Comparison of ENCODE assay signal across 29 cellular contexts in the genomic region with DNA sequence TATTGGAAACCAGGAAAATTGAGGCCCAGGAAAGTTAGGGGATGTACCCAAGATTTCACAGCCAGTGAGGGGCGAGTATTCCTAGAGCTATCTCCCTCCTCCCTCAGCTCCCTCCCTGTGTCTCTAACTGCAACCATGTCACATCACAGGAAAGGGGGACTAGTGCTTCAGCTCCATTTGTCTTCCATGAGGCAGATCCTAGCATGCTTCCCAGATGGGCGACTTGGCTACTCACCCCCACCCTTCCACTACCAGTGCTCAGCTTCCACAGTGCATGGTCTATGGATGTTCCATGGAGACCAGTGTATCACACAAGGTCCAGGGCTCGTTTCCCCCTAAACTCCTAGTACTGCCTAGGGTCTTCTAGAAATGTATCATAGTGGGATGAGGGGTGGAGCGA. TPM values are rescaled to one million over a fixed set of nuclear protein-coding genes. Genes with fewer than 3 reads are reported as not detected.
DNase-seq lines count a peak whose midpoint lies in the region; ATAC-seq, FAIRE-seq and TF ChIP-seq lines count a peak whose summit lies in the region.
"Had no signal": no experiment of that assay in that cellular context is flagged by ENCODE, and none has a peak within 500 bp of the region (broad histone marks: within the 10 kb centered on the region; RNA-seq: fewer than 3 reads in every experiment).

No MANE protein-coding gene starts in this region.

- H3K4me1 Mint-ChIP-seq in osteocyte (ENCODE audit: unreplicated experiment) (no peaks in the 10 kb centered on the region), natural killer cell (no peaks in the 10 kb centered on the region)
- H3K4me1 Mint-ChIP-seq: CD14-positive monocyte; CD4-positive, alpha-beta memory T cell; CD4-positive, CD25-positive, alpha-beta regulatory T cell; CD8-positive, alpha-beta memory T cell had no signal

- no peak for TF ChIP-seq CTCF in osteocyte (IDR thresholded peaks at IDR 0.05)
- no peak for TF ChIP-seq CTCF in vagina (IDR thresholded peaks at IDR 0.05)
- TF ChIP-seq CTCF in natural killer cell (IDR thresholded peaks at IDR 0.05) = no peak

- no peaks in the 10 kb centered on the region for H3K9me3 Mint-ChIP-seq in osteocyte (ENCODE audit: unreplicated experiment)
- no peaks in the 10 kb centered on the region for H3K9me3 Mint-ChIP-seq in natural killer cell
- H3K9me3 Mint-ChIP-seq: CD8-positive, alpha-beta memory T cell had no signal

- DNase-seq in GM12892 (ENCODE audit: insufficient read length) = no peak
- DNase-seq in osteocyte (ENCODE audit: extremely low spot score, unreplicated experiment) = peak; percentile 49
- DNase-seq in vagina (ENCODE audit: extremely low spot score in 2 of 2) = peak; percentile 60 to 64
- no peak for DNase-seq in natural killer cell
- no peak for DNase-seq in activated CD4-positive, CD25-positive, alpha-beta regulatory T cell treated with anti-CD3 and anti-CD28 coated beads, Interleukin-2, amount 50 U/mL, for 72 hours
- DNase-seq: 8988T; ACHN; BE2C; C1 segment of cervical spinal cord; CD4-positive, alpha-beta memory T cell; CD4-positive, CD25-positive, alpha-beta regulatory T cell; CD8-positive, alpha-beta memory T cell; COR-L47; DMS 273 treated with DMSO at 0.1 percent for 48 hours; DMS153; DMS53; DMS79; DND-41; EL; GDM1 had no signal

- H3K36me3 Mint-ChIP-seq in osteocyte (ENCODE audit: unreplicated experiment) = no peaks in the 10 kb centered on the region
- H3K36me3 Mint-ChIP-seq in natural killer cell = no peaks in the 10 kb centered on the region
- H3K36me3 Mint-ChIP-seq: CD14-positive monocyte; CD4-positive, alpha-beta memory T cell; CD4-positive, CD25-positive, alpha-beta regulatory T cell; CD8-positive, alpha-beta memory T cell had no signal

- no peak for ATAC-seq in natural killer cell
- ATAC-seq: GM12878 had no signal

- intact Hi-C loops in vagina (cut with DNase I) = no loop called here
- intact Hi-C loops in natural killer cell (cut with micrococcal nuclease) = no loop called here

- peak; percentile 48 for FAIRE-seq in GM12892 (lab: Jason Lieb, UNC)
- FAIRE-seq: A204.1, GM12878, GM19239 had no signal

- H3K4me3 Mint-ChIP-seq in osteocyte (ENCODE audit: unreplicated experiment) (no peak overlapping the region), natural killer cell (no peak overlapping the region)
- H3K4me3 Mint-ChIP-seq: CD4-positive, alpha-beta memory T cell; CD4-positive, CD25-positive, alpha-beta regulatory T cell; CD8-positive, alpha-beta memory T cell had no signal

- H3K27ac Mint-ChIP-seq in osteocyte (ENCODE audit: unreplicated experiment) (no peak overlapping the region), natural killer cell (no peak overlapping the region)
- H3K27ac Mint-ChIP-seq: CD14-positive monocyte; CD4-positive, alpha-beta memory T cell; CD4-positive, CD25-positive, alpha-beta regulatory T cell; CD8-positive, alpha-beta memory T cell had no signal

- no peaks in the 10 kb centered on the region for H3K4me1 ChIP-seq in vagina
- H3K4me1 ChIP-seq: BE2C had no signal

- no peak overlapping the region for H3K4me3 ChIP-seq in vagina
- H3K4me3 ChIP-seq: BLaER1, GM12878 had no signal

- TF ChIP-seq POLR2A in GM12892 (IDR thresholded peaks at IDR 0.05; ENCODE audit: low read depth, low read length) (no peak), vagina (IDR thresholded peaks at IDR 0.05) (no peak)

- H3K27me3 Mint-ChIP-seq in osteocyte (ENCODE audit: unreplicated experiment) (no peaks in the 10 kb centered on the region), natural killer cell (ENCODE audit: low read depth in 2 of 2) (peaks cover 13 to 15% of the 10 kb centered on the region in 2 donors)

- H3K36me3 ChIP-seq in vagina = no peaks in the 10 kb centered on the region
- H3K36me3 ChIP-seq: BE2C, BLaER1 had no signal

- no peaks in the 10 kb centered on the region for H3K9me3 ChIP-seq in vagina
- H3K9me3 ChIP-seq: BE2C, BLaER1 had no signal

- no peaks in the 10 kb centered on the region for H3K27me3 ChIP-seq in vagina
- H3K27me3 ChIP-seq: BE2C, BLaER1 had no signal

- H3K27ac ChIP-seq in vagina = no peak overlapping the region
- H3K27ac ChIP-seq: BLaER1 had no signal

RNA-seq across cellular contexts. Expression of gene SPRR4, which starts 4.6 kb away (rescaled TPM):
- polyA plus RNA-seq in GM12892 (2012; ENCODE audit: missing spikeins) = not detected
- total RNA-seq in osteocyte = not detected in 2 replicates
- not detected for total RNA-seq in vagina
- not detected for total RNA-seq in natural killer cell
- total RNA-seq: A673; CD4-positive, alpha-beta memory T cell; CD4-positive, CD25-positive, alpha-beta regulatory T cell; CD8-positive, alpha-beta memory T cell; Daoy; G401; GM12878 had no signal
- polyA plus RNA-seq: AG04450; CD14-positive monocyte; CD4-positive, alpha-beta memory T cell; CD4-positive, CD25-positive, alpha-beta regulatory T cell; CD8-positive, alpha-beta memory T cell; GM12878 had no signal

RNA-seq across cellular contexts. Expression of gene SPRR1A, which starts 18.0 kb away (rescaled TPM):
- not detected for polyA plus RNA-seq in GM12892 (2012; ENCODE audit: missing spikeins)
- total RNA-seq in osteocyte (not detected in 2 replicates), vagina (109 TPM), natural killer cell (not detected)
- total RNA-seq: A673; CD4-positive, alpha-beta memory T cell; CD4-positive, CD25-positive, alpha-beta regulatory T cell; CD8-positive, alpha-beta memory T cell; Daoy; G401; GM12878 had no signal
- polyA plus RNA-seq: AG04450; CD14-positive monocyte; CD4-positive, alpha-beta memory T cell; CD4-positive, CD25-positive, alpha-beta regulatory T cell; CD8-positive, alpha-beta memory T cell; GM12878 had no signal

RNA-seq across cellular contexts. Expression of gene SPRR5, which starts 18.8 kb away (rescaled TPM):
- not detected for polyA plus RNA-seq in GM12892 (2012; ENCODE audit: missing spikeins)
- total RNA-seq in osteocyte (not detected in 2 replicates), vagina (not detected), natural killer cell (not detected)
- total RNA-seq: A673; CD4-positive, alpha-beta memory T cell; CD4-positive, CD25-positive, alpha-beta regulatory T cell; CD8-positive, alpha-beta memory T cell; Daoy; G401; GM12878 had no signal
- polyA plus RNA-seq: AG04450; CD14-positive monocyte; CD4-positive, alpha-beta memory T cell; CD4-positive, CD25-positive, alpha-beta regulatory T cell; CD8-positive, alpha-beta memory T cell; GM12878 had no signal

RNA-seq across cellular contexts. Expression of gene SPRR3, which starts 35.7 kb away (rescaled TPM):
- polyA plus RNA-seq in GM12892 (2012; ENCODE audit: missing spikeins) = not detected
- total RNA-seq in osteocyte (not detected in 2 replicates), vagina (1,163 TPM), natural killer cell (not detected)
- total RNA-seq: A673; CD4-positive, alpha-beta memory T cell; CD4-positive, CD25-positive, alpha-beta regulatory T cell; CD8-positive, alpha-beta memory T cell; Daoy; G401; GM12878 had no signal
- polyA plus RNA-seq: AG04450; CD14-positive monocyte; CD4-positive, alpha-beta memory T cell; CD4-positive, CD25-positive, alpha-beta regulatory T cell; CD8-positive, alpha-beta memory T cell; GM12878 had no signal

RNA-seq across cellular contexts. Expression of gene IVL, which starts 57.5 kb away (rescaled TPM):
- 4.3 TPM for polyA plus RNA-seq in GM12892 (2012; ENCODE audit: missing spikeins)
- total RNA-seq in osteocyte (not detected in 2 replicates), vagina (169 TPM), natural killer cell (not detected)
- total RNA-seq: A673; CD4-positive, alpha-beta memory T cell; CD4-positive, CD25-positive, alpha-beta regulatory T cell; CD8-positive, alpha-beta memory T cell; G401 had no signal
- polyA plus RNA-seq: AG04450; CD14-positive monocyte; CD4-positive, alpha-beta memory T cell; CD4-positive, CD25-positive, alpha-beta regulatory T cell; CD8-positive, alpha-beta memory T cell had no signal

Comparison
In these comparisons a context has a peak if more than half of its experiments do, and no peak if none do; other contexts are left out.
1. DNase-seq: peak in osteocyte (single experiment) and vagina (2 of 2); none in GM12892 (single experiment), natural killer cell (single experiment) and activated CD4-positive, CD25-positive, alpha-beta regulatory T cell treated with anti-CD3 and anti-CD28 coated beads, Interleukin-2, amount 50 U/mL, for 72 hours (single experiment).
2. RNA of gene SPRR1A, which starts 18.0 kb away (total RNA-seq): 109 TPM in vagina (single experiment); not detected in osteocyte and not detected in natural killer cell; every median in the first group is over 100 times any median in the second.